In genomic region chr22:22486132-22486899, GRCh38 we compare ENCODE assay signal across 21 cellular contexts. TPM values are rescaled to one million over a fixed set of nuclear protein-coding genes. Genes with fewer than 3 reads are reported as not detected.
DNase-seq lines count a peak whose midpoint lies in the region; ATAC-seq, FAIRE-seq and TF ChIP-seq lines count a peak whose summit lies in the region.
"Had no signal": no experiment of that assay in that cellular context is flagged by ENCODE, and none has a peak within 500 bp of the region (broad histone marks: within the 10 kb centered on the region; RNA-seq: fewer than 3 reads in every experiment).

No MANE protein-coding gene starts in this region.

- H3K4me2 ChIP-seq in H9 (ENCODE audit: insufficient read depth, insufficient read length, low read length) (no peak overlapping the region), H1 (ENCODE audit: insufficient read depth in 1 of 2, low read depth in 2 of 2, low read length in 2 of 2) (0 out of 4 replicates have a peak overlapping the region, but pooled peaks of 1 of the 2 experiments have one; percentile 11), MM.1S (ENCODE audit: low read depth, low read length) (no peak overlapping the region)

- no CpG with 5 or more reads among the region's 4 CpGs for WGBS in H9 (ENCODE audit: extremely low coverage, insufficient read length, low lambda C conversion rate)
- WGBS in H1 (ENCODE audit: extremely low coverage in 1 of 2, insufficient coverage in 1 of 2, insufficient read length in 1 of 2, insufficient replicate concordance in 2 of 2, low coverage in 1 of 2, low lambda C conversion rate in 2 of 2, missing lambda C conversion rate in 1 of 2), 2 experiments, result 77% methylated on average over 4 of the region's 4 CpGs; no CpG with 5 or more reads in 1 of the 2 experiments

- H3K4me3 ChIP-seq in H1 (ENCODE audit: extremely low read depth in 1 of 4, insufficient read depth in 2 of 4, low read depth in 3 of 4, low read length in 4 of 4) (no peak overlapping the region), MM.1S (ENCODE audit: low read length) (no peak overlapping the region)

- H2BK120ac ChIP-seq in H9 (ENCODE audit: low read depth, low read length, poor library complexity, severe bottlenecking) (no peak overlapping the region), H1 (replicated peaks; ENCODE audit: low read depth, low read length) (no peak overlapping the region)

- H3K4me3 Mint-ChIP-seq in H9 (no peak overlapping the region), immature natural killer cell (no peak overlapping the region)
- H3K4me3 Mint-ChIP-seq: CD4-positive, alpha-beta memory T cell had no signal

- no peak overlapping the region for H2BK15ac ChIP-seq in H9 (ENCODE audit: low read depth, low read length)
- no peak overlapping the region for H2BK15ac ChIP-seq in H1 (ENCODE audit: low read length)

- no peak for TF ChIP-seq RAD21 in H1 (IDR thresholded peaks at IDR 0.05 in 1 of 2, conservative IDR thresholded peaks at IDR 0.05 in 1 of 2; ENCODE audit: low read depth in 2 of 2, low read length in 2 of 2)

- H4K20me1 ChIP-seq in H9 (ENCODE audit: control insufficient read depth, insufficient read depth, insufficient read length) (no peaks in the 10 kb centered on the region), H1 (replicated peaks in 1 of 2; ENCODE audit: control insufficient read depth in 1 of 2, insufficient read depth in 2 of 2, low read length in 2 of 2) (peaks cover 0 to 5% of the 10 kb centered on the region in 2 experiments), MM.1S (ENCODE audit: insufficient read depth, low read length) (no peaks in the 10 kb centered on the region)

- H3K9me3 ChIP-seq in H9 (ENCODE audit: control insufficient read depth, low read depth, low read length) (no peaks in the 10 kb centered on the region), H1 (ENCODE audit: insufficient read depth in 2 of 2, low read depth in 1 of 2, low read length in 1 of 2) (no peaks in the 10 kb centered on the region), MM.1S (replicated peaks; ENCODE audit: insufficient read depth, low read length) (no peaks in the 10 kb centered on the region)
- H3K9me3 ChIP-seq: BE2C had no signal

- H3K79me1 ChIP-seq in H9 (ENCODE audit: insufficient read depth, low read depth, low read length, poor library complexity, severe bottlenecking), result no peaks in the 10 kb centered on the region
- no peaks in the 10 kb centered on the region for H3K79me1 ChIP-seq in H1 (ENCODE audit: low read depth, low read length)

- H4K91ac ChIP-seq in H9 (ENCODE audit: insufficient read length, low read depth, low read length), result no peak overlapping the region
- no peak overlapping the region for H4K91ac ChIP-seq in H1 (replicated peaks; ENCODE audit: insufficient read length, low read length)

- TF ChIP-seq CTCF in H9 (conservative IDR thresholded peaks at IDR 0.05), result no peak
- no peak for TF ChIP-seq CTCF in H1 (IDR thresholded peaks at IDR 0.05; ENCODE audit: control extremely low read depth in 1 of 3, insufficient read depth in 1 of 3, low read depth in 1 of 3, low read length in 3 of 3)
- no peak for TF ChIP-seq CTCF in MM.1S (IDR thresholded peaks at IDR 0.05; ENCODE audit: low read length)

- H3K9ac ChIP-seq in H9 (ENCODE audit: extremely low read depth, insufficient read length, low read length), result no peak overlapping the region
- H3K9ac ChIP-seq in H1 (replicated peaks in 1 of 4; ENCODE audit: extremely low read depth in 1 of 4, low read depth in 3 of 4, low read length in 3 of 4), result no peak overlapping the region
- no peak overlapping the region for H3K9ac ChIP-seq in MM.1S (ENCODE audit: low read length)

- peaks cover 5 to 18% (median 9%) of the 10 kb centered on the region in 4 experiments; a peak in 7 of 8 replicates for H3K36me3 ChIP-seq in H1 (ENCODE audit: control insufficient read depth in 2 of 4, insufficient read depth in 4 of 4, low read length in 3 of 4)
- no peaks in the 10 kb centered on the region; the same call in 1 of the 2 replicates for H3K36me3 ChIP-seq in MM.1S (replicated peaks; ENCODE audit: insufficient read depth, low read length)

- TF ChIP-seq POLR2A in H1 (IDR thresholded peaks at IDR 0.05; ENCODE audit: control extremely low read depth in 1 of 2, low read depth in 2 of 2, low read length in 2 of 2), result no peak

- no peak overlapping the region for H3K4ac ChIP-seq in H9 (ENCODE audit: low read depth, low read length)
- H3K4ac ChIP-seq in H1 (replicated peaks; ENCODE audit: insufficient read length, low read depth, low read length), result no peak overlapping the region

- no peaks in the 10 kb centered on the region for H3K4me1 ChIP-seq in H9 (ENCODE audit: insufficient read depth, low read length)
- H3K4me1 ChIP-seq in H1 (replicated peaks in 1 of 4; ENCODE audit: control insufficient read depth in 3 of 4, insufficient read depth in 4 of 4, low read length in 3 of 4), result no peaks in the 10 kb centered on the region
- no peaks in the 10 kb centered on the region for H3K4me1 ChIP-seq in MM.1S (ENCODE audit: low read length)
- H3K4me1 ChIP-seq: BE2C had no signal

- no peak overlapping the region for H2BK20ac ChIP-seq in H9 (ENCODE audit: low read depth, low read length, poor library complexity, severe bottlenecking)
- H2BK20ac ChIP-seq in H1 (ENCODE audit: low read length), result no peak overlapping the region

- CTCF ChIA-PET in H1 (lab: Charles Lee; ENCODE audit: partially characterized antibody), result interaction anchor here (0.6 to 2.4 kb wide), 3 partner anchors 28 to 473 kb away, joined by 3 to 5 read pairs (median 3); no protein-coding TSS in a partner anchor

- ATAC-seq in left ventricle myocardium superior, result peak; percentile 80

- DNase-seq in H9, result no peak
- no peak for DNase-seq in H1 (ENCODE audit: low read depth in 1 of 2, low spot score in 2 of 2)
- DNase-seq in left ventricle myocardium superior, result no peak
- peak; percentile 46 for DNase-seq in myocyte (ENCODE audit: low read depth)
- DNase-seq in cerebellum (ENCODE audit: low spot score), result no peak
- no peak for DNase-seq in immature natural killer cell
- no peak for DNase-seq in posterior cingulate gyrus
- DNase-seq in MM.1S, result no peak
- DNase-seq: BE2C; CD4-positive, alpha-beta memory T cell; COR-L47; DMS153; DMS79 treated with DMSO at 0.1 percent for 48 hours; EL; GOT3; HCEC 1CT had no signal

- H3K36me3 Mint-ChIP-seq in H9 (ENCODE audit: insufficient read depth in 1 of 3, low read depth in 3 of 3) (peaks cover 29 to 45% (median 40%) of the 10 kb centered on the region in 3 experiments; a peak in 6 of 7 replicates), immature natural killer cell (peaks cover 12 to 20% (median 19%) of the 10 kb centered on the region in 3 donors)

- H3K23me2 ChIP-seq in H9 (ENCODE audit: insufficient read length, low read depth, low read length, poor library complexity, severe bottlenecking) (no peaks in the 10 kb centered on the region), H1 (ENCODE audit: low read depth, low read length) (no peaks in the 10 kb centered on the region)

- no peak overlapping the region for H3K56ac ChIP-seq in H9 (ENCODE audit: insufficient read length, low read depth, low read length)
- H3K56ac ChIP-seq in H1 (replicated peaks; ENCODE audit: insufficient read length, low read depth, low read length), result no peak overlapping the region

- H3K27me3 ChIP-seq in H9 (ENCODE audit: insufficient read depth, low read length) (no peaks in the 10 kb centered on the region), H1 (replicated peaks in 1 of 4; ENCODE audit: control insufficient read depth in 3 of 4, extremely low read depth in 1 of 4, insufficient read depth in 3 of 4, low read length in 3 of 4) (peaks cover 0 to 4% (median under 1%) of the 10 kb centered on the region in 4 experiments; a peak in 3 of 7 replicates), MM.1S (replicated peaks; ENCODE audit: insufficient read depth, low read length) (no peaks in the 10 kb centered on the region)
- H3K27me3 ChIP-seq: BE2C had no signal

- H2BK5ac ChIP-seq in H9 (ENCODE audit: insufficient read length, low read length), result no peak overlapping the region
- no peak overlapping the region for H2BK5ac ChIP-seq in H1 (ENCODE audit: low read depth, low read length)

- POLR2A ChIA-PET in H1 (lab: Charles Lee; ENCODE audit: partially characterized antibody), result interaction anchor here (1.8 kb wide), 1 partner anchor 8 kb away, joined by 3 read pairs; no protein-coding TSS in a partner anchor

- no peak overlapping the region for H3K14ac ChIP-seq in H9 (ENCODE audit: insufficient read depth, low read length)
- H3K14ac ChIP-seq in H1 (ENCODE audit: insufficient read length), result no peak overlapping the region

- FAIRE-seq in H1 (lab: Jason Lieb, UNC), result peak; percentile 19
- FAIRE-seq: A204.1, D721Med, G401.6, GM12891 had no signal

- H3K18ac ChIP-seq in H9 (ENCODE audit: insufficient read length, low read depth, low read length) (no peak overlapping the region), H1 (ENCODE audit: extremely low read depth, low read length) (no peak overlapping the region)

- H4K8ac ChIP-seq in H9 (replicated peaks; ENCODE audit: insufficient read length, low read depth, low read length) (no peak overlapping the region), H1 (ENCODE audit: extremely low read depth, insufficient read depth, low read length) (no peak overlapping the region)

- no peaks in the 10 kb centered on the region for H3F3A ChIP-seq in MM.1S (ENCODE audit: insufficient read depth, low read length)

- H3K79me2 ChIP-seq in H9 (ENCODE audit: insufficient read depth, low read length) (no peaks in the 10 kb centered on the region), H1 (ENCODE audit: control insufficient read depth in 1 of 2, insufficient read depth in 2 of 2, low read length in 2 of 2) (no peaks in the 10 kb centered on the region), MM.1S (ENCODE audit: low read length) (no peaks in the 10 kb centered on the region)

- H3K9me2 ChIP-seq in MM.1S (replicated peaks; ENCODE audit: insufficient read depth, low read length), result no peaks in the 10 kb centered on the region

- no peak overlapping the region for H4K5ac ChIP-seq in H9 (ENCODE audit: insufficient read length, low read depth, low read length)
- no peak overlapping the region for H4K5ac ChIP-seq in H1 (ENCODE audit: insufficient read length, low read depth, low read length)

- no peak for TF ChIP-seq EP300 in H1 (IDR thresholded peaks at IDR 0.05; ENCODE audit: borderline replicate concordance in 1 of 2, low read depth in 2 of 2, low read length in 2 of 2)

- H2AFZ ChIP-seq in H9 (ENCODE audit: low read length) (no peak overlapping the region), H1 (ENCODE audit: low read length) (no peak overlapping the region), MM.1S (ENCODE audit: low read length) (no peak overlapping the region)

- H3T11ph ChIP-seq in H9 (ENCODE audit: low read length), result no peak overlapping the region

- H2AK5ac ChIP-seq in H9 (ENCODE audit: insufficient read length, low read length) (no peak overlapping the region), H1 (ENCODE audit: low read depth, low read length) (peak overlapping the region; percentile 89; the same call in 1 of the 2 replicates)

- no peak overlapping the region for H2BK12ac ChIP-seq in H9 (ENCODE audit: insufficient read length, low read depth, low read length)
- no peak overlapping the region for H2BK12ac ChIP-seq in H1 (ENCODE audit: low read depth, low read length)

- H3K27ac Mint-ChIP-seq in H9 (peak overlapping the region in 1 of 3 experiments; percentile 76; a peak in 1 of 7 replicates), immature natural killer cell (no peak overlapping the region)
- H3K27ac Mint-ChIP-seq: CD4-positive, alpha-beta memory T cell had no signal

- peak overlapping the region; percentile 7 for H3K27ac ChIP-seq in H9 (ENCODE audit: insufficient read length, low read depth, low read length)
- H3K27ac ChIP-seq in H1 (ENCODE audit: low read depth, low read length), result no peak overlapping the region
- no peak overlapping the region for H3K27ac ChIP-seq in MM.1S (ENCODE audit: low read length)
- H3K27ac ChIP-seq: C4-2B had no signal

- H3K9me3 Mint-ChIP-seq in H9, result no peaks in the 10 kb centered on the region
- no peaks in the 10 kb centered on the region for H3K9me3 Mint-ChIP-seq in immature natural killer cell
- H3K9me3 Mint-ChIP-seq: CD4-positive, alpha-beta memory T cell had no signal

- intact Hi-C loops in left ventricle myocardium superior (cut with micrococcal nuclease) (no loop called here), posterior cingulate gyrus (cut with DNase I) (no loop called here)

- H3K4me1 Mint-ChIP-seq in H9 (peaks cover 2 to 3% of the 10 kb centered on the region in 2 experiments; a peak in 2 of 4 replicates), immature natural killer cell (no peaks in the 10 kb centered on the region)
- H3K4me1 Mint-ChIP-seq: CD4-positive, alpha-beta memory T cell had no signal

- H3K23ac ChIP-seq in H9 (ENCODE audit: insufficient read length, low read depth, low read length), result no peak overlapping the region
- H3K23ac ChIP-seq in H1 (ENCODE audit: insufficient read length), result no peak overlapping the region

- peaks cover 59% of the 10 kb centered on the region for H3K27me3 Mint-ChIP-seq in H9 (ENCODE audit: low read depth)
- no peaks in the 10 kb centered on the region for H3K27me3 Mint-ChIP-seq in immature natural killer cell (ENCODE audit: low read depth in 3 of 3)
- H3K27me3 Mint-ChIP-seq: CD4-positive, alpha-beta memory T cell had no signal

RNA-seq across cellular contexts. Expression of gene ZNF280B, which starts 22.2 kb away (rescaled TPM):
- 8.2 and 9.2 TPM in 2 replicates for total RNA-seq in H9 (2021)
- 9.9 and 11.7 TPM in 2 replicates for total RNA-seq in H1 (2021; fragmentation: NEBNext Ultra II Directional; extraction: Animal tissue kit (Norgen Biotek cat#: 25700))
- polyA plus RNA-seq in H1 (2011; rRNA removed), result 2.5 and 4.8 TPM in 2 replicates
- 3.5 TPM for polyA plus RNA-seq in H1 (2011; cell fraction: cytosol; rRNA removed)
- 1.3 TPM for polyA plus RNA-seq in H1 (2011; cell fraction: nucleus; rRNA removed)
- polyA plus RNA-seq in H1 (2012, experiment 1 of 2), result 3.1 to 4.4 TPM (median 3.3 TPM) in 4 replicates
- 0.41 TPM for polyA plus RNA-seq in H1 (2012, experiment 2 of 2)
- polyA plus RNA-seq in H1 (2013, experiment 1 of 2), result 5.4 TPM
- polyA plus RNA-seq in H1 (2013, experiment 2 of 2), result 5.5 TPM
- polyA minus RNA-seq in H1 (2011; rRNA and poly(A)+ RNA removed), result 10.7 and 12.8 TPM in 2 replicates
- 6.8 TPM for polyA minus RNA-seq in H1 (2011; cell fraction: cytosol; rRNA and poly(A)+ RNA removed)
- 9.2 TPM for polyA minus RNA-seq in H1 (2011; cell fraction: nucleus; rRNA and poly(A)+ RNA removed)
- 0.62 TPM for total RNA-seq in left ventricle myocardium superior
- 3.6 and 7.3 TPM in 2 replicates for total RNA-seq in myocyte
- polyA plus RNA-seq in myocyte (2012), result 1.4 TPM
- total RNA-seq in cerebellum, result 4.8 TPM
- polyA plus RNA-seq in immature natural killer cell, result 1 to 10 TPM in 1 of 3 donors, under 1 TPM in 2; 0.18 to 1.1 (median 0.34) TPM

RNA-seq across cellular contexts. Expression of gene ZNF280A, which starts 33.8 kb away (rescaled TPM):
- 0.13 and 0.15 TPM in 2 replicates for total RNA-seq in H9 (2021)
- 0.48 and 0.61 TPM in 2 replicates for total RNA-seq in H1 (2021; fragmentation: NEBNext Ultra II Directional; extraction: Animal tissue kit (Norgen Biotek cat#: 25700))
- polyA plus RNA-seq in H1 (2011; rRNA removed), result 0.06 and 0.09 TPM in 2 replicates
- 0.17 TPM for polyA plus RNA-seq in H1 (2011; cell fraction: cytosol; rRNA removed)
- 0.09 TPM for polyA plus RNA-seq in H1 (2011; cell fraction: nucleus; rRNA removed)
- 0.13 to 0.45 TPM (median 0.29 TPM) in 4 replicates for polyA plus RNA-seq in H1 (2012, experiment 1 of 2)
- polyA plus RNA-seq in H1 (2012, experiment 2 of 2), result 0.09 TPM
- polyA plus RNA-seq in H1 (2013, experiment 1 of 2), result 0.20 TPM
- 0.20 TPM for polyA plus RNA-seq in H1 (2013, experiment 2 of 2)
- polyA minus RNA-seq in H1 (2011; rRNA and poly(A)+ RNA removed), result 0.50 and 0.66 TPM in 2 replicates
- 0.51 TPM for polyA minus RNA-seq in H1 (2011; cell fraction: cytosol; rRNA and poly(A)+ RNA removed)
- polyA minus RNA-seq in H1 (2011; cell fraction: nucleus; rRNA and poly(A)+ RNA removed), result not detected
- total RNA-seq in left ventricle myocardium superior, result not detected
- not detected in 2 replicates for total RNA-seq in myocyte
- not detected for polyA plus RNA-seq in myocyte (2012)
- not detected for total RNA-seq in cerebellum
- polyA plus RNA-seq in immature natural killer cell, result not detected
- total RNA-seq: CD4-positive, alpha-beta memory T cell had no signal
- polyA plus RNA-seq: CD4-positive, alpha-beta memory T cell had no signal
